In genomic region chr11:27097538-27097937, GRCh38 we compare ENCODE assay signal across 23 cellular contexts. TPM values are rescaled to one million over a fixed set of nuclear protein-coding genes. Genes with fewer than 3 reads are reported as not detected.
"Had no signal": no experiment of that assay in that cellular context is flagged by ENCODE, and none has a peak within 500 bp of the region (broad histone marks: within the 10 kb centered on the region; RNA-seq: fewer than 3 reads in every experiment).

No MANE protein-coding gene starts in this region.

- DNase-seq: IMR-90, Karpas-422, KG1, MG63, NCI-H1092, NCI-H1105 treated with DMSO at 0.1 percent for 48 hours, NCI-H1417 treated with DMSO at 0.1 percent for 48 hours, NCI-H146, NCI-H187, NCI-H2029, NCI-H2081 treated with DMSO at 0.1 percent for 48 hours, NCI-H2171, NCI-H226, NCI-H446, NCI-H510A, NCI-H524 treated with DMSO at 0.1 percent for 48 hours, NCI-H774, Right ventricle myocardium superior, RPMI8226, SIG-M5 had no signal

- FAIRE-seq: RCC 7860 had no signal

RNA-seq across cellular contexts. Expression of gene BBOX1, which starts 56.9 kb away (rescaled TPM):
- total RNA-seq: HT-29, IMR-90, Right ventricle myocardium superior, SJSA1 had no signal
